In the genomic region with DNA sequence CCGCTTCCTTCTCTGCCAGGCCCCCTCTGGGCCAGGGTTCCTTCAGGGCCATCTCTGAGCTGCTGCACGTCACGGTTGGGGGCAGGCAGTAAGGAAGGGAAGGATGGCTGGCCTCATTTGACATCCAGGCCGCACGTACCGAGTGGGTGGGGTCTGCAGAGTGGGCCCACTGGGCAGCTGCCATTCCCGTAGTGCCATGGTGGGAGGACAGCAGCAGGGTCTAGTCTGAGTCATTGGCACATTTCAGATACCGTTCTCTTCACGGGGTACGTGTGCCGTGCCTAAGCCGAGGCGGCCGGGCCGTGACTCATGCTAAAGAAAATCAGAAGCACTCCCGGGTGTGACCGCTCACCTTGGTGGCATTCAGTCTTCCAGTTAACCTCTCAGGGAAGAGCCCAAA, we compare ENCODE assay signal across 22 cellular contexts. TPM values are rescaled to one million over a fixed set of nuclear protein-coding genes. Genes with fewer than 3 reads are reported as not detected.
A peak's percentile ranks its signal among the peaks of the same experiment; 100 is the strongest.
DNase-seq lines count a peak whose midpoint lies in the region; ATAC-seq and TF ChIP-seq lines count a peak whose summit lies in the region.
"Had no signal": no experiment of that assay in that cellular context is flagged by ENCODE, and none has a peak within 500 bp of the region (broad histone marks: within the 10 kb centered on the region; RNA-seq: fewer than 3 reads in every experiment).

No MANE protein-coding gene starts in this region.

- WGBS in mesenchymal stem cell: 83% methylated on average over 17 of the region's 17 CpGs

- H2BK12ac ChIP-seq in mesenchymal stem cell (ENCODE audit: low read length in 2 of 2): peak overlapping the region in 1 of 2 experiments; percentile 26

- no peak overlapping the region for H3K9ac ChIP-seq in mesenchymal stem cell (ENCODE audit: low read length)

- H4K8ac ChIP-seq in mesenchymal stem cell (ENCODE audit: low read length): no peak overlapping the region

- H4K91ac ChIP-seq in mesenchymal stem cell (ENCODE audit: low read length): no peak overlapping the region

- no peak overlapping the region for H3K4me3 ChIP-seq in AG10803 (ENCODE audit: low read length)
- no peak overlapping the region for H3K4me3 ChIP-seq in astrocyte of the spinal cord (ENCODE audit: low read depth, low read length)
- H3K4me3 ChIP-seq in mesenchymal stem cell (ENCODE audit: insufficient read depth in 1 of 2, low read depth in 1 of 2, low read length in 2 of 2): no peak overlapping the region
- H3K4me3 ChIP-seq: skin epidermis had no signal

- H3K9me3 Mint-ChIP-seq in mesothelial cell of epicardium: no peaks in the 10 kb centered on the region
- H3K9me3 Mint-ChIP-seq: activated CD4-positive, alpha-beta memory T cell treated with anti-CD3 and anti-CD28 coated beads, Interleukin-2, amount 10 ng/mL, durations not matched to agents 7 days and 5 days; activated T-helper 1 cell treated with anti-CD3 and anti-CD28 coated beads, Interleukin-12 subunit alpha, Interleukin-12 subunit beta, Interleukin-2, Interleukin-4 antibody, amounts not matched to agents 30 ng/mL and 10 ng/mL and 1 ng/mL, durations not matched to agents 14 hours and 24 hours and 36 hours; HFFc6 had no signal

- H3K14ac ChIP-seq in mesenchymal stem cell (ENCODE audit: low read length in 2 of 2): peak overlapping the region in 1 of 2 experiments; percentile 51

- TF ChIP-seq CTCF in AG10803 (conservative IDR thresholded peaks at IDR 0.05; ENCODE audit: low read length): no peak
- TF ChIP-seq CTCF in astrocyte of the spinal cord (IDR thresholded peaks at IDR 0.05; ENCODE audit: low read depth, low read length): no peak
- no peak for TF ChIP-seq CTCF in mesothelial cell of epicardium (IDR thresholded peaks at IDR 0.05; ENCODE audit: unreplicated experiment)

- H3K36me3 ChIP-seq in mesenchymal stem cell (ENCODE audit: control insufficient read depth in 1 of 2, insufficient read depth in 2 of 2, low read depth in 1 of 2, low read length in 2 of 2): peaks cover 62 to 66% of the 10 kb centered on the region in 2 experiments

- no peaks in the 10 kb centered on the region for H3K4me1 Mint-ChIP-seq in mesothelial cell of epicardium
- H3K4me1 Mint-ChIP-seq: activated CD4-positive, alpha-beta memory T cell treated with anti-CD3 and anti-CD28 coated beads, Interleukin-2, amount 10 ng/mL, durations not matched to agents 7 days and 5 days had no signal

- H3K27ac Mint-ChIP-seq in mesothelial cell of epicardium: no peak overlapping the region
- H3K27ac Mint-ChIP-seq: activated CD4-positive, alpha-beta memory T cell treated with anti-CD3 and anti-CD28 coated beads, Interleukin-2, amount 10 ng/mL, durations not matched to agents 7 days and 5 days; activated T-helper 1 cell treated with anti-CD3 and anti-CD28 coated beads, Interleukin-12 subunit alpha, Interleukin-12 subunit beta, Interleukin-2, Interleukin-4 antibody, amounts not matched to agents 30 ng/mL and 10 ng/mL and 1 ng/mL, durations not matched to agents 14 hours and 24 hours and 36 hours; HFFc6 had no signal

- peak; percentile 10 for DNase-seq in AG10803 (ENCODE audit: low read depth)
- peak; percentile 20 for DNase-seq in LHCN-M2 (ENCODE audit: low read depth)
- DNase-seq in astrocyte of the spinal cord (ENCODE audit: low read depth, low spot score): peak; percentile 65
- no peak for DNase-seq in mesenchymal stem cell
- no peak for DNase-seq in mesothelial cell of epicardium (ENCODE audit: low spot score in 2 of 2, unreplicated experiment in 2 of 2)
- DNase-seq in NCI-H1417 treated with DMSO at 0.1 percent for 48 hours (lab: John Stamatoyannopoulos, UW): no peak
- DNase-seq: activated CD4-positive, alpha-beta memory T cell treated with anti-CD3 and anti-CD28 coated beads, Interleukin-2, amount 10 ng/mL, durations not matched to agents 7 days and 5 days; COR-L47; GDM1; glutamatergic neuron; HFFc6; midbrain; NCI-H1436; stimulated activated naive CD4-positive, alpha-beta T cell treated with Interleukin-2 at 50 U/mL for 16 hours had no signal

- H3K79me1 ChIP-seq in mesenchymal stem cell (replicated peaks; ENCODE audit: low read length, poor library complexity, severe bottlenecking): peaks cover 10% of the 10 kb centered on the region

- H3K27ac ChIP-seq in mesenchymal stem cell (ENCODE audit: low read length, poor library complexity, severe bottlenecking): peak overlapping the region; percentile 79
- H3K27ac ChIP-seq: epithelial cell of prostate, skin epidermis had no signal

- no peak overlapping the region for H2AFZ ChIP-seq in mesenchymal stem cell (ENCODE audit: low read depth, low read length)

- peaks cover 29% of the 10 kb centered on the region for H3K4me1 ChIP-seq in mesenchymal stem cell (ENCODE audit: control insufficient read depth, insufficient read depth, low read depth, low read length)

- H2BK120ac ChIP-seq in mesenchymal stem cell (ENCODE audit: low read depth, low read length): no peak overlapping the region

- H3K9me3 ChIP-seq in mesenchymal stem cell (ENCODE audit: control insufficient read depth, low read length): no peaks in the 10 kb centered on the region

- H3K18ac ChIP-seq in mesenchymal stem cell (ENCODE audit: low read depth in 1 of 2, low read length in 2 of 2): no peak overlapping the region

- no peak overlapping the region for H2BK15ac ChIP-seq in mesenchymal stem cell (ENCODE audit: low read depth, poor library complexity, severe bottlenecking)

- no peak overlapping the region for H3K4ac ChIP-seq in mesenchymal stem cell (ENCODE audit: low read depth in 1 of 2, low read length in 2 of 2)

- no peak overlapping the region for H2AK5ac ChIP-seq in mesenchymal stem cell (ENCODE audit: low read length, severe bottlenecking)

- no peak for ATAC-seq in HG03442 (IDR thresholded peaks at IDR 0.05; ENCODE audit: unreplicated experiment)
- no peak for ATAC-seq in GM19035 (IDR thresholded peaks at IDR 0.05; ENCODE audit: unreplicated experiment)

- H2BK5ac ChIP-seq in mesenchymal stem cell (ENCODE audit: low read depth, low read length, poor library complexity, severe bottlenecking): no peak overlapping the region

- H3K23ac ChIP-seq in mesenchymal stem cell (ENCODE audit: low read length in 2 of 2): peak overlapping the region in 1 of 2 experiments; percentile 24

- no peak overlapping the region for H3K4me2 ChIP-seq in mesenchymal stem cell (ENCODE audit: low read length, poor library complexity, severe bottlenecking)

- in situ Hi-C loops in astrocyte of the spinal cord (cut with HindIII; ENCODE audit: low sequenced_read_pairs): no loop called here

- H3K4me3 Mint-ChIP-seq in mesothelial cell of epicardium: no peak overlapping the region
- H3K4me3 Mint-ChIP-seq: activated CD4-positive, alpha-beta memory T cell treated with anti-CD3 and anti-CD28 coated beads, Interleukin-2, amount 10 ng/mL, durations not matched to agents 7 days and 5 days; activated T-helper 1 cell treated with anti-CD3 and anti-CD28 coated beads, Interleukin-12 subunit alpha, Interleukin-12 subunit beta, Interleukin-2, Interleukin-4 antibody, amounts not matched to agents 30 ng/mL and 10 ng/mL and 1 ng/mL, durations not matched to agents 14 hours and 24 hours and 36 hours; HFFc6 had no signal

- H3K27me3 ChIP-seq in mesenchymal stem cell (ENCODE audit: control insufficient read depth in 1 of 2, insufficient read depth in 1 of 2, low read length in 2 of 2): no peaks in the 10 kb centered on the region

- H3K36me3 Mint-ChIP-seq in mesothelial cell of epicardium: peaks cover 17% of the 10 kb centered on the region

- H3K27me3 Mint-ChIP-seq in mesothelial cell of epicardium (ENCODE audit: low read depth): no peaks in the 10 kb centered on the region
- H3K27me3 Mint-ChIP-seq: activated CD4-positive, alpha-beta memory T cell treated with anti-CD3 and anti-CD28 coated beads, Interleukin-2, amount 10 ng/mL, durations not matched to agents 7 days and 5 days had no signal

RNA-seq across cellular contexts. Expression of a gene that starts 43.9 kb away (rescaled TPM):
- total RNA-seq in LHCN-M2 (2014; rRNA removed): not detected in 2 replicates
- not detected for polyA plus RNA-seq in LHCN-M2 (2012)
- polyA plus RNA-seq in mesenchymal stem cell (2013, experiment 1 of 2): not detected
- not detected for polyA plus RNA-seq in mesenchymal stem cell (2013, experiment 2 of 2)
- total RNA-seq in mesothelial cell of epicardium: not detected in 3 replicates
- total RNA-seq: activated CD4-positive, alpha-beta memory T cell treated with anti-CD3 and anti-CD28 coated beads, Interleukin-2, amount 10 ng/mL, durations not matched to agents 7 days and 5 days; HFFc6; ureter had no signal
- polyA plus RNA-seq: adipose tissue, keratinocyte had no signal

RNA-seq across cellular contexts. Expression of a gene that starts 51.6 kb away (rescaled TPM):
- total RNA-seq in LHCN-M2 (2014; rRNA removed) (7.8 and 8.4 TPM in 2 replicates), mesothelial cell of epicardium (65.3 to 67.3 TPM (median 65.7 TPM) in 3 replicates)
- polyA plus RNA-seq in LHCN-M2 (2012): 13.0 TPM
- polyA plus RNA-seq in mesenchymal stem cell (2013, experiment 1 of 2): 61.2 TPM
- 58.9 TPM for polyA plus RNA-seq in mesenchymal stem cell (2013, experiment 2 of 2)

RNA-seq across cellular contexts. Expression of a gene that starts 52.8 kb away (rescaled TPM):
- total RNA-seq in LHCN-M2 (2014; rRNA removed) (not detected in 2 replicates), mesothelial cell of epicardium (3.9 to 6.6 TPM (median 4.9 TPM) in 3 replicates)
- 0.27 TPM for polyA plus RNA-seq in LHCN-M2 (2012)
- polyA plus RNA-seq in mesenchymal stem cell (2013, experiment 1 of 2): 2.2 TPM
- polyA plus RNA-seq in mesenchymal stem cell (2013, experiment 2 of 2): 2.1 TPM
- total RNA-seq: HFFc6 had no signal

Comparison
In these comparisons a context has a peak if more than half of its experiments do, and no peak if none do; other contexts are left out.
1. DNase-seq: peak in AG10803 (single experiment), LHCN-M2 (single experiment) and astrocyte of the spinal cord (single experiment); none in mesenchymal stem cell (single experiment), mesothelial cell of epicardium (0 of 2) and NCI-H1417 treated with DMSO at 0.1 percent for 48 hours (single experiment).